In genomic region chr17:14118951-14119350, GRCh38 we compare ENCODE assay signal across 14 cellular contexts. TPM values are rescaled to one million over a fixed set of nuclear protein-coding genes. Genes with fewer than 3 reads are reported as not detected.
DNase-seq lines count a peak whose midpoint lies in the region; ATAC-seq and TF ChIP-seq lines count a peak whose summit lies in the region.
"Had no signal": no experiment of that assay in that cellular context is flagged by ENCODE, and none has a peak within 500 bp of the region (broad histone marks: within the 10 kb centered on the region; RNA-seq: fewer than 3 reads in every experiment).

No MANE protein-coding gene starts in this region.

- H3K9me3 Mint-ChIP-seq in natural killer cell treated with Interleukin-12 subunit alpha and Interleukin-12 subunit beta and Interleukin-15 and Interleukin-18, amount 100 ng/mL, for 72 hours: peaks cover 11% of the 10 kb centered on the region
- H3K9me3 Mint-ChIP-seq in natural killer cell: no peaks in the 10 kb centered on the region
- H3K9me3 Mint-ChIP-seq in T-helper 1 cell treated with Interleukin-12 subunit alpha and Interleukin-12 subunit beta and Interleukin-4 antibody, amounts not matched to agents 30 μg/mL and 1 μg/mL, for 36 hours: peaks cover 11% of the 10 kb centered on the region

- TF ChIP-seq CTCF in natural killer cell (IDR thresholded peaks at IDR 0.05): no peak

- H3K27ac Mint-ChIP-seq in natural killer cell treated with Interleukin-12 subunit alpha and Interleukin-12 subunit beta and Interleukin-15 and Interleukin-18, amount 100 ng/mL, for 72 hours: peak overlapping the region; percentile 83 to 86
- peak overlapping the region in 1 of 2 donors; percentile 58 for H3K27ac Mint-ChIP-seq in natural killer cell
- H3K27ac Mint-ChIP-seq in T-helper 1 cell treated with Interleukin-12 subunit alpha and Interleukin-12 subunit beta and Interleukin-4 antibody, amounts not matched to agents 30 μg/mL and 1 μg/mL, for 36 hours: peak overlapping the region; percentile 94

- intact Hi-C loops in natural killer cell (cut with micrococcal nuclease): loop anchor here (5.0 kb wide), 1 partner anchor 88 kb away; no protein-coding TSS in a partner anchor

- H3K36me3 Mint-ChIP-seq in natural killer cell treated with Interleukin-12 subunit alpha and Interleukin-12 subunit beta and Interleukin-15 and Interleukin-18, amount 100 ng/mL, for 72 hours: peaks cover 13% of the 10 kb centered on the region
- H3K36me3 Mint-ChIP-seq in natural killer cell: no peaks in the 10 kb centered on the region
- H3K36me3 Mint-ChIP-seq in T-helper 1 cell treated with Interleukin-12 subunit alpha and Interleukin-12 subunit beta and Interleukin-4 antibody, amounts not matched to agents 30 μg/mL and 1 μg/mL, for 36 hours (ENCODE audit: low read depth): peaks cover 26% of the 10 kb centered on the region

- no peaks in the 10 kb centered on the region for H3K27me3 Mint-ChIP-seq in natural killer cell treated with Interleukin-12 subunit alpha and Interleukin-12 subunit beta and Interleukin-15 and Interleukin-18, amount 100 ng/mL, for 72 hours
- H3K27me3 Mint-ChIP-seq in natural killer cell (ENCODE audit: low read depth in 2 of 2): no peaks in the 10 kb centered on the region
- H3K27me3 Mint-ChIP-seq in T-helper 1 cell treated with Interleukin-12 subunit alpha and Interleukin-12 subunit beta and Interleukin-4 antibody, amounts not matched to agents 30 μg/mL and 1 μg/mL, for 36 hours (ENCODE audit: low read depth): no peaks in the 10 kb centered on the region

- in situ Hi-C loops in G401 (cut with HindIII; ENCODE audit: low sequenced_read_pairs): no loop called here

- H3K4me3 Mint-ChIP-seq in natural killer cell treated with Interleukin-12 subunit alpha and Interleukin-12 subunit beta and Interleukin-15 and Interleukin-18, amount 100 ng/mL, for 72 hours: peak overlapping the region; percentile 57
- no peak overlapping the region for H3K4me3 Mint-ChIP-seq in natural killer cell
- H3K4me3 Mint-ChIP-seq in T-helper 1 cell treated with Interleukin-12 subunit alpha and Interleukin-12 subunit beta and Interleukin-4 antibody, amounts not matched to agents 30 μg/mL and 1 μg/mL, for 36 hours: peak overlapping the region; percentile 62

- DNase-seq in natural killer cell treated with Interleukin-12 subunit alpha and Interleukin-12 subunit beta and Interleukin-15 and Interleukin-18, amount 100 ng/mL, for 72 hours (ENCODE audit: low spot score): no peak
- no peak for DNase-seq in natural killer cell
- no peak for DNase-seq in putamen (ENCODE audit: low spot score)
- DNase-seq in G401 (ENCODE audit: low spot score): no peak
- no peak for DNase-seq in HuH-7.5 (ENCODE audit: low spot score)
- DNase-seq: hippocampal formation; Peyer's patch; stimulated activated CD4-positive, alpha-beta T cell treated with anti-CD3 and anti-CD28 coated beads, Interleukin-15, amount 100 ng/mL, for 24 hours; stimulated activated CD8-positive, alpha-beta memory T cell treated with anti-CD3 and anti-CD28 coated beads, Interleukin-4, amount 100 ng/mL, for 48 hours; uterus had no signal

- peaks cover 51 to 71% of the 10 kb centered on the region in 2 donors for H3K4me1 Mint-ChIP-seq in natural killer cell treated with Interleukin-12 subunit alpha and Interleukin-12 subunit beta and Interleukin-15 and Interleukin-18, amount 100 ng/mL, for 72 hours (ENCODE audit: low read depth in 2 of 2)
- H3K4me1 Mint-ChIP-seq in natural killer cell: peaks cover 50 to 51% of the 10 kb centered on the region in 2 donors
- peaks cover 83% of the 10 kb centered on the region for H3K4me1 Mint-ChIP-seq in T-helper 1 cell treated with Interleukin-12 subunit alpha and Interleukin-12 subunit beta and Interleukin-4 antibody, amounts not matched to agents 30 μg/mL and 1 μg/mL, for 36 hours (ENCODE audit: low read depth)

- peak; percentile 87 to 91 for ATAC-seq in natural killer cell treated with Interleukin-12 subunit alpha and Interleukin-12 subunit beta and Interleukin-15 and Interleukin-18, amount 100 ng/mL, for 72 hours
- ATAC-seq in natural killer cell (no peak), HG02610 (IDR thresholded peaks at IDR 0.05; ENCODE audit: unreplicated experiment) (peak; percentile 89), GM21423 (IDR thresholded peaks at IDR 0.05; ENCODE audit: unreplicated experiment) (no peak)
- ATAC-seq: HCT116 had no signal

RNA-seq across cellular contexts. Expression of gene COX10, which starts 49.6 kb away (rescaled TPM):
- total RNA-seq in natural killer cell treated with Interleukin-12 subunit alpha and Interleukin-12 subunit beta and Interleukin-15 and Interleukin-18, amount 100 ng/mL, for 72 hours: 10 to 100 TPM; 22.7 to 26.4 TPM
- 10 to 100 TPM; 12.5 to 17.0 (median 13.5) TPM for total RNA-seq in natural killer cell
- 15.9 and 26.4 TPM in 2 replicates for total RNA-seq in G401 (2014; rRNA removed; shearing (Covaris generic))

Comparison
In these comparisons a context has a peak if more than half of its experiments do, and no peak if none do; other contexts are left out.
1. ATAC-seq: peak in natural killer cell treated with Interleukin-12 subunit alpha and Interleukin-12 subunit beta and Interleukin-15 and Interleukin-18, amount 100 ng/mL, for 72 hours (2 of 2) and HG02610 (single experiment); none in natural killer cell (0 of 3) and GM21423 (single experiment).